ENCODE assay signal across 15 cellular contexts in genomic region chr11:77396305-77396704, GRCh38.
A peak's percentile ranks its signal among the peaks of the same experiment; 100 is the strongest.
DNase-seq lines count a peak whose midpoint lies in the region; ATAC-seq and TF ChIP-seq lines count a peak whose summit lies in the region.
"Had no signal": no experiment of that assay in that cellular context is flagged by ENCODE, and none has a peak within 500 bp of the region (broad histone marks: within the 10 kb centered on the region; RNA-seq: fewer than 3 reads in every experiment).

No MANE protein-coding gene starts in this region.

- no peaks in the 10 kb centered on the region for H3K9me2 ChIP-seq in Karpas-422 (replicated peaks; ENCODE audit: insufficient read depth, low read length)

- 33% methylated on average over 3 of the region's 3 CpGs for WGBS in liver
- 68 to 84% (median 71%) methylated on average over 3 of the region's 3 CpGs for WGBS in psoas muscle, 3 donors

- ATAC-seq in psoas muscle (no peak), HG02970 (IDR thresholded peaks at IDR 0.05; ENCODE audit: low FRiP score, unreplicated experiment) (no peak)
- ATAC-seq: GM12878, K562 had no signal

- no peak overlapping the region for H3K4me3 Mint-ChIP-seq in CD14-positive monocyte
- H3K4me3 Mint-ChIP-seq: B cell; CD4-positive, alpha-beta memory T cell had no signal

- peak; percentile 6 to 32 for TF ChIP-seq RAD21 in liver (IDR thresholded peaks at IDR 0.05)

- H3K27me3 Mint-ChIP-seq in CD14-positive monocyte (ENCODE audit: low read depth in 3 of 3) = no peaks in the 10 kb centered on the region
- H3K27me3 Mint-ChIP-seq: B cell; CD4-positive, alpha-beta memory T cell had no signal

- intact Hi-C loops in psoas muscle (cut with DNase I) = no loop called here
- intact Hi-C loops in CD14-positive monocyte (cut with micrococcal nuclease) = no loop called here

- no peaks in the 10 kb centered on the region for H3K9me3 Mint-ChIP-seq in CD14-positive monocyte
- H3K9me3 Mint-ChIP-seq: CD4-positive, alpha-beta memory T cell had no signal

- no peaks in the 10 kb centered on the region for H3K4me1 ChIP-seq in Karpas-422 (ENCODE audit: low read length)
- peaks cover 7 to 44% (median 32%) of the 10 kb centered on the region in 4 donors for H3K4me1 ChIP-seq in liver (ENCODE audit: control insufficient read depth in 4 of 4, insufficient read depth in 4 of 4, low read length in 3 of 4)
- H3K4me1 ChIP-seq in psoas muscle = peaks cover 74% of the 10 kb centered on the region

- H3K27me3 ChIP-seq in Karpas-422 (ENCODE audit: low read length) (no peaks in the 10 kb centered on the region), liver (ENCODE audit: control insufficient read depth in 4 of 4, insufficient read depth in 4 of 4, low read length in 3 of 4) (no peaks in the 10 kb centered on the region), psoas muscle (ENCODE audit: insufficient read depth in 3 of 3, low read length in 2 of 3) (no peaks in the 10 kb centered on the region)

- TF ChIP-seq CTCF in liver (IDR thresholded peaks at IDR 0.05; ENCODE audit: low read depth, low read length, missing input control) (no peak), psoas muscle (IDR thresholded peaks at IDR 0.05) (no peak), CD14-positive monocyte (IDR thresholded peaks at IDR 0.05) (no peak)

- H3K4me3 ChIP-seq in Karpas-422 (ENCODE audit: low read length) (no peak overlapping the region), liver (ENCODE audit: low read depth in 1 of 3, low read length in 3 of 3) (no peak overlapping the region), psoas muscle (peak overlapping the region; percentile 5)
- H3K4me3 ChIP-seq: GM12878, GM23248, K562 had no signal

- H3K79me2 ChIP-seq in Karpas-422 (ENCODE audit: low read length) = no peaks in the 10 kb centered on the region

- H2AFZ ChIP-seq in Karpas-422 (ENCODE audit: low read length) = no peak overlapping the region
- H2AFZ ChIP-seq: GM23248 had no signal

- no peak overlapping the region for H3K27ac Mint-ChIP-seq in CD14-positive monocyte
- H3K27ac Mint-ChIP-seq: B cell; CD4-positive, alpha-beta memory T cell had no signal

- H3K9me3 ChIP-seq in Karpas-422 (ENCODE audit: low read length) (no peaks in the 10 kb centered on the region), liver (ENCODE audit: control insufficient read depth in 4 of 4, low read length in 3 of 4) (no peaks in the 10 kb centered on the region), psoas muscle (no peaks in the 10 kb centered on the region)

- DNase-seq in Karpas-422 (peak; percentile 23), psoas muscle (no peak), CD14-positive monocyte (ENCODE audit: low spot score) (no peak)
- no peak for DNase-seq in activated effector memory CD4-positive, alpha-beta T cell treated with anti-CD3 and anti-CD28 coated beads, Interleukin-2, amount 50 U/mL, for 16 hours
- DNase-seq in effector CD4-positive, alpha-beta T cell = no peak
- DNase-seq: ACHN; C1 segment of cervical spinal cord; CD4-positive, alpha-beta memory T cell; DMS79; GM23248 had no signal

- H4K20me1 ChIP-seq in Karpas-422 (ENCODE audit: insufficient read depth, low read depth, low read length) = peaks cover 11% of the 10 kb centered on the region; the same call in 1 of the 2 replicates

- H3K36me3 Mint-ChIP-seq in CD14-positive monocyte = peaks cover 23 to 35% of the 10 kb centered on the region in 2 donors

- H3K36me3 ChIP-seq in Karpas-422 (ENCODE audit: insufficient read depth, low read length) (no peaks in the 10 kb centered on the region), liver (ENCODE audit: control insufficient read depth in 4 of 4, insufficient read depth in 3 of 4, low read depth in 1 of 4, low read length in 3 of 4) (no peaks in the 10 kb centered on the region), psoas muscle (ENCODE audit: insufficient read depth in 1 of 2, low read depth in 1 of 2) (no peaks in the 10 kb centered on the region)

- H3K9ac ChIP-seq in Karpas-422 (ENCODE audit: low read length) (no peak overlapping the region), liver (ENCODE audit: low read depth in 1 of 2, low read length in 2 of 2) (no peak overlapping the region)
- H3K9ac ChIP-seq: GM23248 had no signal

- H3K4me1 Mint-ChIP-seq in CD14-positive monocyte = peaks cover 8% of the 10 kb centered on the region
- H3K4me1 Mint-ChIP-seq: B cell; CD4-positive, alpha-beta memory T cell had no signal

- H3K4me2 ChIP-seq in Karpas-422 (ENCODE audit: low read depth, low read length, poor library complexity, severe bottlenecking) = no peak overlapping the region

- H3K27ac ChIP-seq in Karpas-422 (ENCODE audit: low read length) (no peak overlapping the region), liver (ENCODE audit: low read depth in 1 of 2, low read length in 2 of 2) (peak overlapping the region in 1 of 2 donors; percentile 43), psoas muscle (peak overlapping the region; percentile 69)
- H3K27ac ChIP-seq: GM23248 had no signal

TF ChIP-seq in liver, 16 proteins besides CTCF, POLR2A, EP300 and RAD21:
- peak; percentile 27 for TF ChIP-seq FOXA1 (IDR thresholded peaks at IDR 0.05)
- peak; percentile 54 for TF ChIP-seq FOXA2 (IDR thresholded peaks at IDR 0.05)
- no peak for TF ChIP-seq MAX (IDR thresholded peaks at IDR 0.05)
- TF ChIP-seq ZBTB33 (IDR thresholded peaks at IDR 0.05) = peak; percentile 35
- peak; percentile 51 to 71 for TF ChIP-seq RXRA (IDR thresholded peaks at IDR 0.05)
- TF ChIP-seq SP1 (IDR thresholded peaks at IDR 0.05) = peak; percentile 45
- TF ChIP-seq EGR1 (IDR thresholded peaks at IDR 0.05; ENCODE audit: low read depth in 2 of 2) = no peak
- peak; percentile 74 to 89 for TF ChIP-seq HNF4A (conservative IDR thresholded peaks at IDR 0.05)
- TF ChIP-seq REST (IDR thresholded peaks at IDR 0.05) = peak; percentile 16
- no peak for TF ChIP-seq GABPA (IDR thresholded peaks at IDR 0.05 in 1 of 2, conservative IDR thresholded peaks at IDR 0.05 in 1 of 2)
- TF ChIP-seq JUND (IDR thresholded peaks at IDR 0.05) = no peak
- TF ChIP-seq HNF4G (IDR thresholded peaks at IDR 0.05) = peak; percentile 67
